In genomic region chr4:81471361-81472248, GRCh38 we compare ENCODE assay signal across 1 cellular context.
TF ChIP-seq lines count a peak whose summit lies in the region.

Gene RASGEF1B (minus strand): TSS chr4:81471907. CDS start chr4:81459508, 12,399 bp downstream.

TF ChIP-seq in HepG2, 621 proteins besides CTCF, POLR2A, EP300 and RAD21 (continued from another document):
- TF ChIP-seq ZNF687 (CRISPR knock-in tag; IDR thresholded peaks at IDR 0.05) = peak; percentile 43; the same call in 1 of the 2 replicates
- TF ChIP-seq ZBTB33 (CRISPR knock-in tag; IDR thresholded peaks at IDR 0.05) = no peak
- TF ChIP-seq YEATS4 (CRISPR knock-in tag; IDR thresholded peaks at IDR 0.05; ENCODE audit: borderline replicate concordance) = no peak
- no peak for TF ChIP-seq HNRNPUL1 (IDR thresholded peaks at IDR 0.05; ENCODE audit: low read depth, low read length)
- no peak for TF ChIP-seq ZNF407 (CRISPR knock-in tag; IDR thresholded peaks at IDR 0.05; ENCODE audit: not compliant biosample characterization)
- TF ChIP-seq ZFP36L1 (CRISPR knock-in tag; IDR thresholded peaks at IDR 0.05) = no peak
- TF ChIP-seq ZSCAN9 (CRISPR knock-in tag; IDR thresholded peaks at IDR 0.05; ENCODE audit: borderline replicate concordance) = no peak
- no peak for TF ChIP-seq TRAFD1 (CRISPR knock-in tag; IDR thresholded peaks at IDR 0.05; ENCODE audit: borderline replicate concordance)
- no peak for TF ChIP-seq CREBL2 (CRISPR knock-in tag; IDR thresholded peaks at IDR 0.05; ENCODE audit: borderline replicate concordance)
- TF ChIP-seq KDM5B (CRISPR knock-in tag; IDR thresholded peaks at IDR 0.05; ENCODE audit: borderline replicate concordance) = peak; percentile 41; the same call in 1 of the 2 replicates
- TF ChIP-seq KDM2A (CRISPR knock-in tag; IDR thresholded peaks at IDR 0.05; ENCODE audit: borderline replicate concordance, low read depth) = peak; percentile 53; the same call in 1 of the 2 replicates
- TF ChIP-seq ZNF10 (CRISPR knock-in tag; IDR thresholded peaks at IDR 0.05; ENCODE audit: borderline replicate concordance, low read depth) = no peak
- peak; percentile 76 for TF ChIP-seq TFDP2 (CRISPR knock-in tag; IDR thresholded peaks at IDR 0.05)
- no peak for TF ChIP-seq DDIT3 (CRISPR knock-in tag; IDR thresholded peaks at IDR 0.05)
